Comparison of ENCODE assay signal across 26 cellular contexts in genomic region chr13:93957371-93957770, GRCh38.
"Had no signal": no experiment of that assay in that cellular context is flagged by ENCODE, and none has a peak within 500 bp of the region (broad histone marks: within the 10 kb centered on the region; RNA-seq: fewer than 3 reads in every experiment).

No MANE protein-coding gene starts in this region.

- H3K27ac ChIP-seq: neutrophil, ovary, parathyroid adenoma, psoas muscle, right lobe of liver, stomach, thyroid gland, tibial nerve, upper lobe of left lung, vagina had no signal

- H3K4me3 ChIP-seq: ovary, psoas muscle, right lobe of liver, sigmoid colon, stomach, thoracic aorta, thyroid gland, tibial nerve, upper lobe of left lung, vagina had no signal

- H3K36me3 ChIP-seq: neutrophil, ovary, right lobe of liver, sigmoid colon, stomach, thoracic aorta, thyroid gland, tibial nerve, upper lobe of left lung, vagina had no signal

- H3K9me3 ChIP-seq: neutrophil, ovary, psoas muscle, right lobe of liver, sigmoid colon, thoracic aorta, thyroid gland, upper lobe of left lung, vagina had no signal

- DNase-seq: nephron progenitor cell; nucleus accumbens; ovary; posterior cingulate gyrus; psoas muscle; right cardiac atrium; right lobe of liver; sigmoid colon; small intestine; stimulated activated CD4-positive, alpha-beta T cell treated with anti-CD3 and anti-CD28 coated beads, Interleukin-15, amount 100 ng/mL, for 24 hours; stimulated activated CD4-positive, alpha-beta T cell treated with anti-CD3 and anti-CD28 coated beads, Interleukin-2, amount 100 ng/mL, for 24 hours; stimulated activated CD4-positive, alpha-beta T cell treated with anti-CD3 and anti-CD28 coated beads, Interleukin-2, amount 100 ng/mL, for 48 hours; stimulated activated CD4-positive, alpha-beta T cell treated with anti-CD3 and anti-CD28 coated beads, Interleukin-4, amount 100 ng/mL, for 24 hours; stimulated activated naive B cell treated with anti-CD40 and anti-IgM and Interleukin-4, amounts not matched to agents 10 μg/mL and 1 μg/mL and 100 μg/mL, for 72 hours; stimulated activated naive CD4-positive, alpha-beta T cell treated with Interleukin-2 at 50 U/mL for 16 hours; stomach; thyroid gland; trophoblast cell; upper lobe of left lung had no signal

- H3K4me1 ChIP-seq: parathyroid adenoma, psoas muscle, stomach, thyroid gland, upper lobe of left lung, vagina had no signal

- ATAC-seq: natural killer cell treated with Interleukin-12 subunit alpha and Interleukin-12 subunit beta and Interleukin-15 and Interleukin-18, amount 100 ng/mL, for 72 hours; psoas muscle; right cardiac atrium; stimulated activated effector memory CD8-positive, alpha-beta T cell treated with anti-CD3 and anti-CD28 coated beads, Interleukin-12 subunit alpha, Interleukin-12 subunit beta, amount 100 ng/mL, for 72 hours; stimulated activated naive B cell treated with anti-CD40 and anti-IgM and Interleukin-4, amounts not matched to agents 10 μg/mL and 1 μg/mL and 100 μg/mL, for 72 hours had no signal
